8 cellular contexts compared by ENCODE assay signal in the genomic region with DNA sequence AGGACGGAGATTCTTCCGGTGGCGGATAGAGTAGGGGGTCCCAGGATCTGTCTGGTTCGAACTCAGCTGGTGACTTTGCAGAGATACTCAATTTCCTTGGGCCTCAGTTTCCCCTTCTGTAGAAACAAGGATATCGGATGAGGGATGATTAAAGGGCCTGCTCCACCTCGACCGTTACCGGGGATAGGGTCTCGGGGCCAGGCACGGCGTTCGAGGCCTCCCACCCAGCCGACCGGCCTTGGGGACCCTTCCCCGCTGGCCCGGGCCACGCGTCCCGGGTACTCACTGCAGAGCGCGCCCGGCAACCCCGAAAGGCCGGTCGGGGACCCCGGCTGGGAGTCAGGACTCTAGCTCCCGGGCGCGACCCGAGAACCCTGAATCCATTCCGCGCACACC. TPM values are rescaled to one million over a fixed set of nuclear protein-coding genes. Genes with fewer than 3 reads are reported as not detected.
A peak's percentile ranks its signal among the peaks of the same experiment; 100 is the strongest.
DNase-seq lines count a peak whose midpoint lies in the region; ATAC-seq and TF ChIP-seq lines count a peak whose summit lies in the region.

No MANE protein-coding gene starts in this region.

- CTCF ChIA-PET in activated naive CD4-positive, alpha-beta T cell treated with anti-CD3 and anti-CD28 coated beads for 36 hours (lab: Charles Lee): interaction anchor here (0.7 kb wide), 1 partner anchor 46 kb away, joined by 4 read pairs; no protein-coding TSS in a partner anchor

- no peak for TF ChIP-seq CTCF in left lung (IDR thresholded peaks at IDR 0.05)
- TF ChIP-seq CTCF in type B pancreatic cell (conservative IDR thresholded peaks at IDR 0.05): no peak

- H3K4me1 Mint-ChIP-seq in activated naive CD4-positive, alpha-beta T cell treated with anti-CD3 and anti-CD28 coated beads for 36 hours (ENCODE audit: low read depth): peaks cover 34% of the 10 kb centered on the region
- peaks cover 40% of the 10 kb centered on the region for H3K4me1 Mint-ChIP-seq in activated naive CD8-positive, alpha-beta T cell treated with anti-CD3 and anti-CD28 coated beads for 36 hours
- H3K4me1 Mint-ChIP-seq in type B pancreatic cell (ENCODE audit: unreplicated experiment): peaks cover 37% of the 10 kb centered on the region

- H3K27ac Mint-ChIP-seq in activated naive CD4-positive, alpha-beta T cell treated with anti-CD3 and anti-CD28 coated beads for 36 hours: peak overlapping the region; percentile 100
- peak overlapping the region; percentile 100 for H3K27ac Mint-ChIP-seq in activated naive CD8-positive, alpha-beta T cell treated with anti-CD3 and anti-CD28 coated beads for 36 hours
- peak overlapping the region; percentile 100 for H3K27ac Mint-ChIP-seq in type B pancreatic cell

- no peaks in the 10 kb centered on the region for H3K27me3 ChIP-seq in left lung

- peak overlapping the region; percentile 77 to 99 for H3K4me3 ChIP-seq in left lung

- intact Hi-C loops in activated naive CD4-positive, alpha-beta T cell treated with anti-CD3 and anti-CD28 coated beads for 36 hours (cut with micrococcal nuclease): loop anchor here (1.0 kb wide), 1 partner anchor 526 kb away; a partner anchor contains a TSS
- intact Hi-C loops in left lung (cut with DNase I): no loop called here

- ATAC-seq in left lung: no peak
- ATAC-seq in activated CD4-positive, CD25-positive, alpha-beta regulatory T cell treated with anti-CD3 and anti-CD28 coated beads, Interleukin-2, amount 50 U/mL, for 24 hours: no peak

- no peaks in the 10 kb centered on the region for H3K27me3 Mint-ChIP-seq in activated naive CD4-positive, alpha-beta T cell treated with anti-CD3 and anti-CD28 coated beads for 36 hours (ENCODE audit: low read depth)
- H3K27me3 Mint-ChIP-seq in activated naive CD8-positive, alpha-beta T cell treated with anti-CD3 and anti-CD28 coated beads for 36 hours: peaks cover 5% of the 10 kb centered on the region
- H3K27me3 Mint-ChIP-seq in type B pancreatic cell: peaks cover 4% of the 10 kb centered on the region

- peak; percentile 8 for DNase-seq in activated naive CD4-positive, alpha-beta T cell treated with anti-CD3 and anti-CD28 coated beads for 36 hours
- DNase-seq in activated naive CD4-positive, alpha-beta T cell treated with Interleukin-2 at 50 U/mL for 16 hours: no peak
- DNase-seq in activated naive CD8-positive, alpha-beta T cell treated with anti-CD3 and anti-CD28 coated beads for 36 hours: no peak
- DNase-seq in left lung (no peak), type B pancreatic cell (ENCODE audit: extremely low spot score, unreplicated experiment) (no peak), NCI-H2196 treated with DMSO at 0.1 percent for 48 hours (lab: John Stamatoyannopoulos, UW; ENCODE audit: unreplicated experiment) (no peak)
- DNase-seq in activated effector memory CD4-positive, alpha-beta T cell treated with anti-CD3 and anti-CD28 coated beads, Interleukin-2, amount 50 U/mL, for 16 hours: no peak

- H3K9me3 Mint-ChIP-seq in activated naive CD4-positive, alpha-beta T cell treated with anti-CD3 and anti-CD28 coated beads for 36 hours: no peaks in the 10 kb centered on the region
- H3K9me3 Mint-ChIP-seq in activated naive CD8-positive, alpha-beta T cell treated with anti-CD3 and anti-CD28 coated beads for 36 hours: no peaks in the 10 kb centered on the region
- no peaks in the 10 kb centered on the region for H3K9me3 Mint-ChIP-seq in type B pancreatic cell

- peak overlapping the region; percentile 99 for H3K4me3 Mint-ChIP-seq in activated naive CD4-positive, alpha-beta T cell treated with anti-CD3 and anti-CD28 coated beads for 36 hours
- peak overlapping the region; percentile 95 for H3K4me3 Mint-ChIP-seq in activated naive CD8-positive, alpha-beta T cell treated with anti-CD3 and anti-CD28 coated beads for 36 hours
- H3K4me3 Mint-ChIP-seq in type B pancreatic cell: peak overlapping the region; percentile 98

- H3K36me3 ChIP-seq in left lung: peaks cover 0 to 32% of the 10 kb centered on the region in 2 donors

- peaks cover 53% of the 10 kb centered on the region for H3K36me3 Mint-ChIP-seq in activated naive CD4-positive, alpha-beta T cell treated with anti-CD3 and anti-CD28 coated beads for 36 hours (ENCODE audit: low read depth)
- peaks cover 49% of the 10 kb centered on the region for H3K36me3 Mint-ChIP-seq in activated naive CD8-positive, alpha-beta T cell treated with anti-CD3 and anti-CD28 coated beads for 36 hours
- peaks cover 38% of the 10 kb centered on the region for H3K36me3 Mint-ChIP-seq in type B pancreatic cell

- peaks cover 27 to 52% of the 10 kb centered on the region in 2 donors for H3K4me1 ChIP-seq in left lung

- peak overlapping the region; percentile 98 for H3K27ac ChIP-seq in left lung

- H3K9me3 ChIP-seq in left lung: no peaks in the 10 kb centered on the region

RNA-seq across cellular contexts. Expression of a gene that starts 0.3 kb away (rescaled TPM):
- 10 to 100 TPM; 17.6 to 20.5 TPM for total RNA-seq in activated naive CD4-positive, alpha-beta T cell treated with anti-CD3 and anti-CD28 coated beads for 36 hours
- 10 to 100 TPM; 32.4 to 33.1 TPM for total RNA-seq in activated naive CD8-positive, alpha-beta T cell treated with anti-CD3 and anti-CD28 coated beads for 36 hours
- total RNA-seq in left lung: 10 to 100 TPM; 24.1 to 34.7 TPM
- total RNA-seq in type B pancreatic cell (ENCODE audit: low replicate concordance): 33.9 and 59.2 TPM in 2 replicates

RNA-seq across cellular contexts. Expression of a gene that starts 0.6 kb away (rescaled TPM):
- 100 to 1,000 TPM; 274 to 303 TPM for total RNA-seq in activated naive CD4-positive, alpha-beta T cell treated with anti-CD3 and anti-CD28 coated beads for 36 hours
- total RNA-seq in activated naive CD8-positive, alpha-beta T cell treated with anti-CD3 and anti-CD28 coated beads for 36 hours: 100 to 1,000 TPM; 369 to 377 TPM
- total RNA-seq in left lung (100 to 1,000 TPM; 125 to 189 TPM), type B pancreatic cell (ENCODE audit: low replicate concordance) (244 and 347 TPM in 2 replicates)

RNA-seq across cellular contexts. Expression of a gene that starts 39.0 kb away (rescaled TPM):
- under 1 TPM; 0.12 to 0.26 TPM for total RNA-seq in activated naive CD4-positive, alpha-beta T cell treated with anti-CD3 and anti-CD28 coated beads for 36 hours
- total RNA-seq in activated naive CD8-positive, alpha-beta T cell treated with anti-CD3 and anti-CD28 coated beads for 36 hours: 1 to 10 TPM; 1.1 to 1.4 TPM
- 10 to 100 TPM; 30.6 to 32.6 TPM for total RNA-seq in left lung
- 13.5 and 17.2 TPM in 2 replicates for total RNA-seq in type B pancreatic cell (ENCODE audit: low replicate concordance)

RNA-seq across cellular contexts. Expression of a gene that starts 48.0 kb away (rescaled TPM):
- total RNA-seq in activated naive CD4-positive, alpha-beta T cell treated with anti-CD3 and anti-CD28 coated beads for 36 hours: not detected
- total RNA-seq in activated naive CD8-positive, alpha-beta T cell treated with anti-CD3 and anti-CD28 coated beads for 36 hours: under 1 TPM in 1 of 2 experiments, not detected in 1; 0.58 TPM
- total RNA-seq in left lung (1 to 10 TPM in 1 of 2 donors, under 1 TPM in 1; 0.96 to 1.8 TPM), type B pancreatic cell (ENCODE audit: low replicate concordance) (0.62 and 1.5 TPM in 2 replicates)
